8 cellular contexts compared by ENCODE assay signal in the genomic region with DNA sequence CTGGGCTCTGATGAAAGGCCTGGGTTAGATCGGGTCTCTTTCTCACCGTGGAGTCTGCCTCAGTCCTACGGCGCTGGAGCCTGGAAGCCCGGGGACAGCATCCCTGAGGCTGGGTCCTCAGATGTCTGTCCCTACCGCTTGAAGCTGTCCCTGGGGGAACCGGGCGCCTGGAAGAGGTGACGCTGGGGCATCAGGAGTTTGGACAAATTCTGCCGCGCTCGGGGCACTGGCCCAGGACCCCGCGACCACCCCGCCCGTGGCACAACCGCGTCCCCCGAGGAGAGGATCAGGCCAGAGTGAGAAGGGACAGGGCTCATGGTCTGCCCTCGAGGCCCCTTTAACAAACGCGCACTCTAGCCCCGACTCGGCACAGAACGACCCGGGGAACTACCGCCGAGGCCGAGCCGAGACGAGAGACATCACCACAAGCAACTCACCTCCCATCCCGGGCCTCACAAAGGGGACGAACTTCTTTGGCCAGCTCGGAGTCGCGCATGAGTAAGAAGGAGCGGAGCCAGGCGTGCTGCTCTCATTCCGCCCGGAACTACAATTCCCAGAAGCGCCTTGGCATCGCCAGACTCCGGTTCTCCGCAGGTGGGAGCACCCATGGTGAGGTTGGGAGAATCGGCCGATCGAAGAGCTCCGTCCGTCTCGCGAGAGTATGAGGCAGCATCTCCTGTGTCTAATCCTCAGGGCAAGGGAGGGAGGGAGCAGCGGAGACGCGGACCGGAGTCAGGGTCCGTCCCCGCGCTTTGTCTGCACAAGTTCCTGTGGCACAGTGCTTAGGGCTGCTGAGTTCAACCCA. TPM values are rescaled to one million over a fixed set of nuclear protein-coding genes. Genes with fewer than 3 reads are reported as not detected.
DNase-seq lines count a peak whose midpoint lies in the region; ATAC-seq lines count a peak whose summit lies in the region.
"Not testable (repeated sequence)": the region's sequence is repeated elsewhere in the genome, so short reads cannot be mapped to it uniquely, and the experiment has no call there.

A gene (minus strand): TSS at position 548 of the 805 bp plus-strand sequence. CDS start 663 bp downstream, outside the sequence.

- H3K27me3 Mint-ChIP-seq in activated T-cell treated with anti-CD3 and anti-CD28 coated beads, Interleukin-2, amount 50 U/mL, for 24 hours, result not testable (repeated sequence)

- H3K27me3 ChIP-seq in HUES6 (ENCODE audit: control insufficient read depth, insufficient read depth, low read length); esophagus (ENCODE audit: control insufficient read depth in 1 of 2, insufficient read depth in 2 of 2, low read length in 2 of 2); mononuclear cell (ENCODE audit: insufficient read depth, low read length): not testable (repeated sequence)

- peaks cover 13% of the 10 kb centered on the region for H3K36me3 ChIP-seq in HUES6 (ENCODE audit: control insufficient read depth, insufficient read depth, low read length)
- H3K36me3 ChIP-seq in esophagus (ENCODE audit: control insufficient read depth in 2 of 2, insufficient read depth in 2 of 2, low read length in 1 of 2), result not testable (repeated sequence)

- H3K27ac ChIP-seq in HUES6 (ENCODE audit: low read depth, low read length), result not testable (repeated sequence)
- peak within 1 kb of the TSS in 1 of 2 donors; percentile 22 for H3K27ac ChIP-seq in esophagus (ENCODE audit: low read depth in 2 of 2, low read length in 1 of 2)

- H3K4me3 ChIP-seq in HUES6 (ENCODE audit: low read depth, low read length) (peak within 1 kb of the TSS; percentile 75), esophagus (ENCODE audit: low read depth in 1 of 2, low read length in 2 of 2) (peak within 1 kb of the TSS; percentile 41 to 45), mononuclear cell (ENCODE audit: low read length) (peak within 1 kb of the TSS; percentile 36)

- not testable (repeated sequence) for H3K9me3 ChIP-seq in HUES6 (ENCODE audit: control insufficient read depth, insufficient read depth, low read depth, low read length); esophagus (ENCODE audit: control insufficient read depth in 2 of 2, insufficient read depth in 1 of 2, low read depth in 1 of 2, low read length in 1 of 2); mononuclear cell (ENCODE audit: low read depth, low read length)

- peak within 1 kb of the TSS; percentile 94 for H3K27ac Mint-ChIP-seq in activated T-cell treated with anti-CD3 and anti-CD28 coated beads, Interleukin-2, amount 50 U/mL, for 24 hours

- H3K4me1 Mint-ChIP-seq in activated T-cell treated with anti-CD3 and anti-CD28 coated beads, Interleukin-2, amount 50 U/mL, for 24 hours (ENCODE audit: low read depth), result peaks cover 14% of the 10 kb centered on the region

- ATAC-seq in GM21576 (IDR thresholded peaks at IDR 0.05; ENCODE audit: unreplicated experiment), result peak; percentile 76

- peak within 1 kb of the TSS; percentile 84 for H3K4me3 Mint-ChIP-seq in activated T-cell treated with anti-CD3 and anti-CD28 coated beads, Interleukin-2, amount 50 U/mL, for 24 hours

- H3K36me3 Mint-ChIP-seq in activated T-cell treated with anti-CD3 and anti-CD28 coated beads, Interleukin-2, amount 50 U/mL, for 24 hours (ENCODE audit: low read depth), result peaks cover 36% of the 10 kb centered on the region

- H3K9ac ChIP-seq in HUES6 (ENCODE audit: low read length), result peak within 1 kb of the TSS; percentile 78

- 1% methylated on average over 34 to 53 of the region's 58 CpGs for WGBS in esophagus, 2 donors

- DNase-seq in DMS 273 (lab: John Stamatoyannopoulos, UW; ENCODE audit: unreplicated experiment) (peak; percentile 96), OCI-M1 (lab: John Stamatoyannopoulos, UW) (peak; percentile 57)
- peak; percentile 85 for DNase-seq in activated T-cell treated with anti-CD3 and anti-CD28 coated beads, Interleukin-2, amount 50 U/mL, for 24 hours
- peak; percentile 51 to 66 for DNase-seq in stimulated activated CD8-positive, alpha-beta memory T cell treated with anti-CD3 and anti-CD28 coated beads, Interleukin-15, amount 100 ng/mL, for 4 hours (ENCODE audit: low read depth in 2 of 2)

- H3K9me3 Mint-ChIP-seq in activated T-cell treated with anti-CD3 and anti-CD28 coated beads, Interleukin-2, amount 50 U/mL, for 24 hours, result not testable (repeated sequence)

- H3K4me1 ChIP-seq in HUES6 (ENCODE audit: control insufficient read depth, insufficient read depth, low read length); esophagus (ENCODE audit: control insufficient read depth in 2 of 2, insufficient read depth in 2 of 2, low read length in 1 of 2); mononuclear cell (ENCODE audit: insufficient read depth, low read length): not testable (repeated sequence)

RNA-seq across cellular contexts. Expression of the gene that starts here (rescaled TPM):
- polyA plus RNA-seq in esophagus, result under 1 TPM; 0.28 to 0.33 TPM
- 6.9 TPM for total RNA-seq in mononuclear cell
